In the genomic region with DNA sequence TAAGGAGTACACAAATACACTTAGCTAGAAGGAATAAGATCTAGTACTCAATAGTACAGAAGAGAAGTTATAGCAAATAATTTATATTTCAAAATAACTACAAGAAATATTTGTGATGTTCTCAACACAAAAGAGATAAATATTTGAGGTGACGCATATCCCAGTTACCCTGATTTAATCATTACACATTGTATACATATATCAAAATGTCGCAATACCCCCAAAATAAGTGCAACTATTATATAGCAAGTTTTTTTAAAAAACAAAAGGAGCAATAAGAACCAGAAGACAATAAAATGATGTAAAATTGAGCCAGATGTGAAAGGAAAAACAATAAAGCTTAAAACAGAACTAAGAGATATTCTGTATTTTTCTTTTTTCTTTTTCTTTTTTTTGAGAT, we compare ENCODE assay signal across 9 cellular contexts. TPM values are rescaled to one million over a fixed set of nuclear protein-coding genes. Genes with fewer than 3 reads are reported as not detected.
"Had no signal": no experiment of that assay in that cellular context is flagged by ENCODE, and none has a peak within 500 bp of the region (broad histone marks: within the 10 kb centered on the region; RNA-seq: fewer than 3 reads in every experiment).

No MANE protein-coding gene starts in this region.

- H3K27ac Mint-ChIP-seq: H9 had no signal

- H3K27me3 Mint-ChIP-seq: IgD-negative memory B cell had no signal

- H3K4me1 Mint-ChIP-seq: IgD-negative memory B cell had no signal

- FAIRE-seq: H54 had no signal

- H3K27ac ChIP-seq: GM23248, HL-60, KMS-11 had no signal

- H3K36me3 Mint-ChIP-seq: IgD-negative memory B cell had no signal

- H3K4me2 ChIP-seq: KMS-11 had no signal

- H3K9me3 Mint-ChIP-seq: H9 had no signal

- H2AFZ ChIP-seq: GM23248 had no signal

- DNase-seq: GM23248, GOT3, H9, HCEC 1CT, KBM-7 had no signal

- H3K4me3 ChIP-seq: GM23248 had no signal

- H3K4me3 Mint-ChIP-seq: H9, IgD-negative memory B cell had no signal

- H3K9ac ChIP-seq: GM23248, KMS-11 had no signal

RNA-seq across cellular contexts. Expression of a gene that starts 59.3 kb away (rescaled TPM):
- polyA plus RNA-seq: IgD-negative memory B cell had no signal
